ENCODE assay signal across 1 cellular context in the genomic region with DNA sequence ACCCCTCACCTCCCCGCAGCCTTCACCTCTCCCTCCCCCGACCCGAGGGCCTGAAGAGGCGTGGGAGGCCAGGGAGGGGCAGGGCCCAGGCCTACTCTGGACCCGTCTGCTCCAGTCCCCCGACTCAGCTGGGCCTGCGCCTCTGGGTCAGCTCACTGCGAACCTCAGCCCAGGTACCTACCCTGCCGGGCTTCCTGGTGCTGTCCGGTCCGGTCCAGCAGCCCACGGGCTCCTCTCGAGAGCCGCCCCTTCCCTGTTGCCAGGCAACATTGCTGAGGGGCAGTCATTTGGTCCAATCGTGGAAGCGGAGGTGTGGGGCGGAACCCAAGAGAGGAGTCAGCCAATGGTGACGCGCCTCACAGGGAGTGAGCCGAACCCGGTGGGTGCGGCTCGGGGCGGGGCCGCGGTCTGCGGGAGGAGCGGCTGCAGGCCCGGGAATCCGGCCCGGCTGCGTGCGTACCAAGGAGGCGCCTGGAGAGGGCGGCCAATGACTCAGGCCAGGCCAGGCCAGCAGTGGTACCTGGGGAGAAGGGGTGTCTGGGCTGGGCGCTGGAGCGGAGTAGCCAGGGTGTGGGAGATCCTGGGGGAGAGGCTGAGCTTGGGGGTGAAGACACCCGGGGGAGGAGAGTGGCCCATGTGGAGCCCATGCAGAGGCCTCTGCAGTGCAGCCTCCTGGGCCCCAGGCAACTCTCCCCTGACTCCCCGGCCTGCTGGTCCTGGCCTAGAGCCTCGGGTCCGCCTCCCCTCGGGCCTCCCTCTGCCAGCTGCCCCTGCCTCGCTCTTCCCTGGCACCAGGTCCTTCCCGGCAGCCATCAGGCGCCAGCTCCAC.
TF ChIP-seq lines count a peak whose summit lies in the region.

A gene with protein sequence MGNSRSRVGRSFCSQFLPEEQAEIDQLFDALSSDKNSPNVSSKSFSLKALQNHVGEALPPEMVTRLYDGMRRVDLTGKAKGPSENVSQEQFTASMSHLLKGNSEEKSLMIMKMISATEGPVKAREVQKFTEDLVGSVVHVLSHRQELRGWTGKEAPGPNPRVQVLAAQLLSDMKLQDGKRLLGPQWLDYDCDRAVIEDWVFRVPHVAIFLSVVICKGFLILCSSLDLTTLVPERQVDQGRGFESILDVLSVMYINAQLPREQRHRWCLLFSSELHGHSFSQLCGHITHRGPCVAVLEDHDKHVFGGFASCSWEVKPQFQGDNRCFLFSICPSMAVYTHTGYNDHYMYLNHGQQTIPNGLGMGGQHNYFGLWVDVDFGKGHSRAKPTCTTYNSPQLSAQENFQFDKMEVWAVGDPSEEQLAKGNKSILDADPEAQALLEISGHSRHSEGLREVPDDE (minus strand): TSS at position 240 of the 829 bp plus-strand sequence. CDS start 6,573 bp downstream, outside the sequence.

TF ChIP-seq in HepG2, 621 proteins besides CTCF, POLR2A, EP300 and RAD21 (continued from another document and continues in another):
- TF ChIP-seq, protein P1, sequence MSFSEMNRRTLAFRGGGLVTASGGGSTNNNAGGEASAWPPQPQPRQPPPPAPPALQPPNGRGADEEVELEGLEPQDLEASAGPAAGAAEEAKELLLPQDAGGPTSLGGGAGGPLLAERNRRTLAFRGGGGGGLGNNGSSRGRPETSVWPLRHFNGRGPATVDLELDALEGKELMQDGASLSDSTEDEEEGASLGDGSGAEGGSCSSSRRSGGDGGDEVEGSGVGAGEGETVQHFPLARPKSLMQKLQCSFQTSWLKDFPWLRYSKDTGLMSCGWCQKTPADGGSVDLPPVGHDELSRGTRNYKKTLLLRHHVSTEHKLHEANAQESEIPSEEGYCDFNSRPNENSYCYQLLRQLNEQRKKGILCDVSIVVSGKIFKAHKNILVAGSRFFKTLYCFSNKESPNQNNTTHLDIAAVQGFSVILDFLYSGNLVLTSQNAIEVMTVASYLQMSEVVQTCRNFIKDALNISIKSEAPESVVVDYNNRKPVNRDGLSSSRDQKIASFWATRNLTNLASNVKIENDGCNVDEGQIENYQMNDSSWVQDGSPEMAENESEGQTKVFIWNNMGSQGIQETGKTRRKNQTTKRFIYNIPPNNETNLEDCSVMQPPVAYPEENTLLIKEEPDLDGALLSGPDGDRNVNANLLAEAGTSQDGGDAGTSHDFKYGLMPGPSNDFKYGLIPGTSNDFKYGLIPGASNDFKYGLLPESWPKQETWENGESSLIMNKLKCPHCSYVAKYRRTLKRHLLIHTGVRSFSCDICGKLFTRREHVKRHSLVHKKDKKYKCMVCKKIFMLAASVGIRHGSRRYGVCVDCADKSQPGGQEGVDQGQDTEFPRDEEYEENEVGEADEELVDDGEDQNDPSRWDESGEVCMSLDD (CRISPR knock-in tag; IDR thresholded peaks at IDR 0.05; ENCODE audit: borderline replicate concordance): no peak
- TF ChIP-seq SNAPC2 (CRISPR knock-in tag; IDR thresholded peaks at IDR 0.05) (peak; percentile 49; the same call in 1 of the 2 replicates), ETV5 (CRISPR knock-in tag; IDR thresholded peaks at IDR 0.05; ENCODE audit: borderline replicate concordance) (peak; percentile 25; the same call in 1 of the 2 replicates), ZNF570 (CRISPR knock-in tag; IDR thresholded peaks at IDR 0.05; ENCODE audit: borderline replicate concordance) (no peak), MAF1 (CRISPR knock-in tag; IDR thresholded peaks at IDR 0.05; ENCODE audit: borderline replicate concordance) (no peak), ZNF549 (CRISPR knock-in tag; IDR thresholded peaks at IDR 0.05) (0 out of 2 replicates have a peak, but pooled peaks have one; percentile 15), ZNF850 (CRISPR knock-in tag; conservative IDR thresholded peaks at IDR 0.05) (no peak), ZNF788 (CRISPR knock-in tag; IDR thresholded peaks at IDR 0.05; ENCODE audit: borderline replicate concordance) (peak; percentile 49; the same call in 1 of the 2 replicates), ZFP90 (CRISPR knock-in tag; IDR thresholded peaks at IDR 0.05; ENCODE audit: borderline replicate concordance) (peak; percentile 93), ZSCAN21 (CRISPR knock-in tag; IDR thresholded peaks at IDR 0.05; ENCODE audit: borderline replicate concordance) (peak; percentile 72; the same call in 1 of the 2 replicates), ZNF510 (CRISPR knock-in tag; IDR thresholded peaks at IDR 0.05; ENCODE audit: low read depth) (no peak), PRMT3 (CRISPR knock-in tag; IDR thresholded peaks at IDR 0.05; ENCODE audit: borderline replicate concordance, low read depth) (no peak), ZFP41 (CRISPR knock-in tag; IDR thresholded peaks at IDR 0.05; ENCODE audit: borderline replicate concordance) (no peak), FOXP1 (IDR thresholded peaks at IDR 0.05) (no peak), FOXP1 (CRISPR knock-in tag; IDR thresholded peaks at IDR 0.05) (no peak), HDAC6 (IDR thresholded peaks at IDR 0.05; ENCODE audit: low read depth, low read length) (no peak), YY1 (IDR thresholded peaks at IDR 0.05; ENCODE audit: insufficient read depth, insufficient replicate concordance, low read depth, low read length) (peak; percentile 57), DPF2 (CRISPR knock-in tag; IDR thresholded peaks at IDR 0.05; ENCODE audit: borderline replicate concordance, low read depth) (no peak; the same call in 1 of the 2 replicates), SRSF9 (IDR thresholded peaks at IDR 0.05; ENCODE audit: borderline replicate concordance, insufficient read depth, low read depth, low read length, poor library complexity, severe bottlenecking) (no peak), NR2C2 (CRISPR knock-in tag; IDR thresholded peaks at IDR 0.05; ENCODE audit: borderline replicate concordance) (no peak), KLF12 (CRISPR knock-in tag; IDR thresholded peaks at IDR 0.05; ENCODE audit: borderline replicate concordance) (peak; percentile 96; the same call in 1 of the 2 replicates), ZSCAN30 (CRISPR knock-in tag; IDR thresholded peaks at IDR 0.05) (no peak), NCOR1 (IDR thresholded peaks at IDR 0.05; ENCODE audit: borderline replicate concordance, low read length) (no peak), ARNT2 (CRISPR knock-in tag; IDR thresholded peaks at IDR 0.05; ENCODE audit: low read depth) (peak; percentile 56), ZNF616 (CRISPR knock-in tag; IDR thresholded peaks at IDR 0.05; ENCODE audit: low read depth) (peak; percentile 39; the same call in 1 of the 2 replicates), KLF11 (CRISPR knock-in tag; IDR thresholded peaks at IDR 0.05) (no peak)
- TF ChIP-seq, protein P2, sequence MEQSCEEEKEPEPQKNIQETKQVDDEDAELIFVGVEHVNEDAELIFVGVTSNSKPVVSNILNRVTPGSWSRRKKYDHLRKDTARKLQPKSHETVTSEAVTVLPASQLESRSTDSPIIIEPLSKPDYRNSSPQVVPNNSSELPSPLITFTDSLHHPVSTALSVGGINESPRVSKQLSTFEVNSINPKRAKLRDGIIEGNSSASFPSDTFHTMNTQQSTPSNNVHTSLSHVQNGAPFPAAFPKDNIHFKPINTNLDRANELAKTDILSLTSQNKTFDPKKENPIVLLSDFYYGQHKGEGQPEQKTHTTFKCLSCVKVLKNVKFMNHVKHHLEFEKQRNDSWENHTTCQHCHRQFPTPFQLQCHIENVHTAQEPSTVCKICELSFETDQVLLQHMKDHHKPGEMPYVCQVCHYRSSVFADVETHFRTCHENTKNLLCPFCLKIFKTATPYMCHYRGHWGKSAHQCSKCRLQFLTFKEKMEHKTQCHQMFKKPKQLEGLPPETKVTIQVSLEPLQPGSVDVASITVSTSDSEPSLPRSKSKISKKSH (CRISPR knock-in tag; IDR thresholded peaks at IDR 0.05; ENCODE audit: borderline replicate concordance): peak; percentile 49; the same call in 1 of the 2 replicates
- TF ChIP-seq, protein P3, sequence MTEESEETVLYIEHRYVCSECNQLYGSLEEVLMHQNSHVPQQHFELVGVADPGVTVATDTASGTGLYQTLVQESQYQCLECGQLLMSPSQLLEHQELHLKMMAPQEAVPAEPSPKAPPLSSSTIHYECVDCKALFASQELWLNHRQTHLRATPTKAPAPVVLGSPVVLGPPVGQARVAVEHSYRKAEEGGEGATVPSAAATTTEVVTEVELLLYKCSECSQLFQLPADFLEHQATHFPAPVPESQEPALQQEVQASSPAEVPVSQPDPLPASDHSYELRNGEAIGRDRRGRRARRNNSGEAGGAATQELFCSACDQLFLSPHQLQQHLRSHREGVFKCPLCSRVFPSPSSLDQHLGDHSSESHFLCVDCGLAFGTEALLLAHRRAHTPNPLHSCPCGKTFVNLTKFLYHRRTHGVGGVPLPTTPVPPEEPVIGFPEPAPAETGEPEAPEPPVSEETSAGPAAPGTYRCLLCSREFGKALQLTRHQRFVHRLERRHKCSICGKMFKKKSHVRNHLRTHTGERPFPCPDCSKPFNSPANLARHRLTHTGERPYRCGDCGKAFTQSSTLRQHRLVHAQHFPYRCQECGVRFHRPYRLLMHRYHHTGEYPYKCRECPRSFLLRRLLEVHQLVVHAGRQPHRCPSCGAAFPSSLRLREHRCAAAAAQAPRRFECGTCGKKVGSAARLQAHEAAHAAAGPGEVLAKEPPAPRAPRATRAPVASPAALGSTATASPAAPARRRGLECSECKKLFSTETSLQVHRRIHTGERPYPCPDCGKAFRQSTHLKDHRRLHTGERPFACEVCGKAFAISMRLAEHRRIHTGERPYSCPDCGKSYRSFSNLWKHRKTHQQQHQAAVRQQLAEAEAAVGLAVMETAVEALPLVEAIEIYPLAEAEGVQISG (CRISPR knock-in tag; IDR thresholded peaks at IDR 0.05): peak; percentile 63
- TF ChIP-seq, protein P4, sequence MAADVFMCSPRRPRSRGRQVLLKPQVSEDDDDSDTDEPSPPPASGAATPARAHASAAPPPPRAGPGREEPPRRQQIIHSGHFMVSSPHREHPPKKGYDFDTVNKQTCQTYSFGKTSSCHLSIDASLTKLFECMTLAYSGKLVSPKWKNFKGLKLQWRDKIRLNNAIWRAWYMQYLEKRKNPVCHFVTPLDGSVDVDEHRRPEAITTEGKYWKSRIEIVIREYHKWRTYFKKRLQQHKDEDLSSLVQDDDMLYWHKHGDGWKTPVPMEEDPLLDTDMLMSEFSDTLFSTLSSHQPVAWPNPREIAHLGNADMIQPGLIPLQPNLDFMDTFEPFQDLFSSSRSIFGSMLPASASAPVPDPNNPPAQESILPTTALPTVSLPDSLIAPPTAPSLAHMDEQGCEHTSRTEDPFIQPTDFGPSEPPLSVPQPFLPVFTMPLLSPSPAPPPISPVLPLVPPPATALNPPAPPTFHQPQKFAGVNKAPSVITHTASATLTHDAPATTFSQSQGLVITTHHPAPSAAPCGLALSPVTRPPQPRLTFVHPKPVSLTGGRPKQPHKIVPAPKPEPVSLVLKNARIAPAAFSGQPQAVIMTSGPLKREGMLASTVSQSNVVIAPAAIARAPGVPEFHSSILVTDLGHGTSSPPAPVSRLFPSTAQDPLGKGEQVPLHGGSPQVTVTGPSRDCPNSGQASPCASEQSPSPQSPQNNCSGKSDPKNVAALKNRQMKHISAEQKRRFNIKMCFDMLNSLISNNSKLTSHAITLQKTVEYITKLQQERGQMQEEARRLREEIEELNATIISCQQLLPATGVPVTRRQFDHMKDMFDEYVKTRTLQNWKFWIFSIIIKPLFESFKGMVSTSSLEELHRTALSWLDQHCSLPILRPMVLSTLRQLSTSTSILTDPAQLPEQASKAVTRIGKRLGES (CRISPR knock-in tag; IDR thresholded peaks at IDR 0.05; ENCODE audit: borderline replicate concordance): no peak
- TF ChIP-seq, protein P5, sequence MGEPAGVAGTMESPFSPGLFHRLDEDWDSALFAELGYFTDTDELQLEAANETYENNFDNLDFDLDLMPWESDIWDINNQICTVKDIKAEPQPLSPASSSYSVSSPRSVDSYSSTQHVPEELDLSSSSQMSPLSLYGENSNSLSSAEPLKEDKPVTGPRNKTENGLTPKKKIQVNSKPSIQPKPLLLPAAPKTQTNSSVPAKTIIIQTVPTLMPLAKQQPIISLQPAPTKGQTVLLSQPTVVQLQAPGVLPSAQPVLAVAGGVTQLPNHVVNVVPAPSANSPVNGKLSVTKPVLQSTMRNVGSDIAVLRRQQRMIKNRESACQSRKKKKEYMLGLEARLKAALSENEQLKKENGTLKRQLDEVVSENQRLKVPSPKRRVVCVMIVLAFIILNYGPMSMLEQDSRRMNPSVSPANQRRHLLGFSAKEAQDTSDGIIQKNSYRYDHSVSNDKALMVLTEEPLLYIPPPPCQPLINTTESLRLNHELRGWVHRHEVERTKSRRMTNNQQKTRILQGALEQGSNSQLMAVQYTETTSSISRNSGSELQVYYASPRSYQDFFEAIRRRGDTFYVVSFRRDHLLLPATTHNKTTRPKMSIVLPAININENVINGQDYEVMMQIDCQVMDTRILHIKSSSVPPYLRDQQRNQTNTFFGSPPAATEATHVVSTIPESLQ (CRISPR knock-in tag; conservative IDR thresholded peaks at IDR 0.05): no peak
- TF ChIP-seq, protein P6, sequence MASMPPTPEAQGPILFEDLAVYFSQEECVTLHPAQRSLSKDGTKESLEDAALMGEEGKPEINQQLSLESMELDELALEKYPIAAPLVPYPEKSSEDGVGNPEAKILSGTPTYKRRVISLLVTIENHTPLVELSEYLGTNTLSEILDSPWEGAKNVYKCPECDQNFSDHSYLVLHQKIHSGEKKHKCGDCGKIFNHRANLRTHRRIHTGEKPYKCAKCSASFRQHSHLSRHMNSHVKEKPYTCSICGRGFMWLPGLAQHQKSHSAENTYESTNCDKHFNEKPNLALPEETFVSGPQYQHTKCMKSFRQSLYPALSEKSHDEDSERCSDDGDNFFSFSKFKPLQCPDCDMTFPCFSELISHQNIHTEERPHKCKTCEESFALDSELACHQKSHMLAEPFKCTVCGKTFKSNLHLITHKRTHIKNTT (CRISPR knock-in tag; IDR thresholded peaks at IDR 0.05): no peak
- TF ChIP-seq, protein P7, sequence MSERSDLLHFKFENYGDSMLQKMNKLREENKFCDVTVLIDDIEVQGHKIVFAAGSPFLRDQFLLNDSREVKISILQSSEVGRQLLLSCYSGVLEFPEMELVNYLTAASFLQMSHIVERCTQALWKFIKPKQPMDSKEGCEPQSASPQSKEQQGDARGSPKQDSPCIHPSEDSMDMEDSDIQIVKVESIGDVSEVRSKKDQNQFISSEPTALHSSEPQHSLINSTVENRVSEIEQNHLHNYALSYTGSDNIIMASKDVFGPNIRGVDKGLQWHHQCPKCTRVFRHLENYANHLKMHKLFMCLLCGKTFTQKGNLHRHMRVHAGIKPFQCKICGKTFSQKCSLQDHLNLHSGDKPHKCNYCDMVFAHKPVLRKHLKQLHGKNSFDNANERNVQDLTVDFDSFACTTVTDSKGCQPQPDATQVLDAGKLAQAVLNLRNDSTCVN (CRISPR knock-in tag; IDR thresholded peaks at IDR 0.05; ENCODE audit: borderline replicate concordance): peak; percentile 21; the same call in 1 of the 2 replicates
- TF ChIP-seq, protein P8, sequence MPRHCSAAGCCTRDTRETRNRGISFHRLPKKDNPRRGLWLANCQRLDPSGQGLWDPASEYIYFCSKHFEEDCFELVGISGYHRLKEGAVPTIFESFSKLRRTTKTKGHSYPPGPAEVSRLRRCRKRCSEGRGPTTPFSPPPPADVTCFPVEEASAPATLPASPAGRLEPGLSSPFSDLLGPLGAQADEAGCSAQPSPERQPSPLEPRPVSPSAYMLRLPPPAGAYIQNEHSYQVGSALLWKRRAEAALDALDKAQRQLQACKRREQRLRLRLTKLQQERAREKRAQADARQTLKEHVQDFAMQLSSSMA (CRISPR knock-in tag; IDR thresholded peaks at IDR 0.05): peak; percentile 78; the same call in 1 of the 2 replicates
- TF ChIP-seq, protein P9, sequence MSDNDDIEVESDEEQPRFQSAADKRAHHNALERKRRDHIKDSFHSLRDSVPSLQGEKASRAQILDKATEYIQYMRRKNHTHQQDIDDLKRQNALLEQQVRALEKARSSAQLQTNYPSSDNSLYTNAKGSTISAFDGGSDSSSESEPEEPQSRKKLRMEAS (IDR thresholded peaks at IDR 0.05): peak; percentile 53; the same call in 1 of the 2 replicates
